In the genomic region with DNA sequence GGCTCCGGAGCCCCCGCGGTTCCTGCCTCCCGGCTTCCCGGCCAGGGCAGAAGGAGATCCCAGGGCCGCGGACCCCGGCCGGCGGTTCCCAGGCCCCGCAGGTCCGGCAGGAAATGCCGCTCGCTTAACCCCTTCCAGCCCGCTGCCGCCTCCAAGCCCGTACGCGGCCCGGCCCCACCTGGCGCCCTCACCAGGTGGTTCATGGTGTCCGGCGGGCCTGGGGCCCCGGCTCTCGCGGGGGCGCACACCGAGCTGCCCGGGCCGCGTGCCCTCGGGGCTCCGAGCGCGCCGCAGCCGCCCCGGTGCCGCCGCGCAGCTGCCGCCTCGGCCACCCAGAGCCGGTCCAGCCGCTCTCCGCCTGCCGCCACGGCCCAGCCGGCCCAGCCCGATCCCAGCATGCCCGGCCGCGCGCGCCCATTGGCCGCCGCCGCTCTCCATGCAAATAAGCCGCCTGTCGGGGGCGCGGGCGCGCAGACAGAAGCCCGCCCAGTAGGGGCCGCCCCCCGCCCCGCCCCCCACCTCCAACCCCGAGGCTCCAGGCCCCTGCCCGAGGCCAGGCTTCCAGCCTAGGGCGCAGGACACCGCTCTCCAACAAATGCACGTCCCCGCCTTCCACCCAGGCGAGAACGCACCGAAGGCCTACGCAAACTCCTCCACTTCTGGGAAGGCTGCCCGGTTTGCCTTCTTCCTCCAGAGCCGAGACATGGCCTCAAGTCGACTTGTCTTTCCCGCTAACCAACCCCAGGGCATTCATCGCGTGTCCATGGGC, we compare ENCODE assay signal across 9 cellular contexts. TPM values are rescaled to one million over a fixed set of nuclear protein-coding genes. Genes with fewer than 3 reads are reported as not detected.
DNase-seq lines count a peak whose midpoint lies in the region; ATAC-seq lines count a peak whose summit lies in the region.
"Had no signal": no experiment of that assay in that cellular context is flagged by ENCODE, and none has a peak within 500 bp of the region (broad histone marks: within the 10 kb centered on the region; RNA-seq: fewer than 3 reads in every experiment).

A gene with protein sequence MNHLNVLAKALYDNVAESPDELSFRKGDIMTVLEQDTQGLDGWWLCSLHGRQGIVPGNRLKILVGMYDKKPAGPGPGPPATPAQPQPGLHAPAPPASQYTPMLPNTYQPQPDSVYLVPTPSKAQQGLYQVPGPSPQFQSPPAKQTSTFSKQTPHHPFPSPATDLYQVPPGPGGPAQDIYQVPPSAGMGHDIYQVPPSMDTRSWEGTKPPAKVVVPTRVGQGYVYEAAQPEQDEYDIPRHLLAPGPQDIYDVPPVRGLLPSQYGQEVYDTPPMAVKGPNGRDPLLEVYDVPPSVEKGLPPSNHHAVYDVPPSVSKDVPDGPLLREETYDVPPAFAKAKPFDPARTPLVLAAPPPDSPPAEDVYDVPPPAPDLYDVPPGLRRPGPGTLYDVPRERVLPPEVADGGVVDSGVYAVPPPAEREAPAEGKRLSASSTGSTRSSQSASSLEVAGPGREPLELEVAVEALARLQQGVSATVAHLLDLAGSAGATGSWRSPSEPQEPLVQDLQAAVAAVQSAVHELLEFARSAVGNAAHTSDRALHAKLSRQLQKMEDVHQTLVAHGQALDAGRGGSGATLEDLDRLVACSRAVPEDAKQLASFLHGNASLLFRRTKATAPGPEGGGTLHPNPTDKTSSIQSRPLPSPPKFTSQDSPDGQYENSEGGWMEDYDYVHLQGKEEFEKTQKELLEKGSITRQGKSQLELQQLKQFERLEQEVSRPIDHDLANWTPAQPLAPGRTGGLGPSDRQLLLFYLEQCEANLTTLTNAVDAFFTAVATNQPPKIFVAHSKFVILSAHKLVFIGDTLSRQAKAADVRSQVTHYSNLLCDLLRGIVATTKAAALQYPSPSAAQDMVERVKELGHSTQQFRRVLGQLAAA (minus strand): TSS at position 345 of the 769 bp plus-strand sequence. CDS start 142 bp downstream, at position 203.

- in situ Hi-C loops in Caki2 (cut with HindIII; ENCODE audit: low pct_unique_long_range_greater_than_20kb, low sequenced_read_pairs): no loop called here

- ATAC-seq in GM18909 (IDR thresholded peaks at IDR 0.05; ENCODE audit: poor library complexity, unreplicated experiment) (peak; percentile 87), HG03097 (IDR thresholded peaks at IDR 0.05; ENCODE audit: low FRiP score, unreplicated experiment) (peak; percentile 65)

- peak within 1 kb of the TSS; percentile 86 for H3K4me3 ChIP-seq in iPS DF 6.9 (ENCODE audit: low read length)

- peaks cover 40% of the 10 kb centered on the region for H3K4me1 ChIP-seq in iPS DF 6.9 (ENCODE audit: control insufficient read depth, insufficient read depth, low read length)

- H3K9me3 ChIP-seq in iPS DF 6.9 (ENCODE audit: control insufficient read depth, insufficient read depth, low read length): no peaks in the 10 kb centered on the region
- H3K9me3 ChIP-seq: neutrophil had no signal

- peak within 1 kb of the TSS; percentile 72 for H3K27ac ChIP-seq in iPS DF 6.9 (ENCODE audit: low read length)
- H3K27ac ChIP-seq: neutrophil had no signal

- WGBS in iPS DF 6.9 (ENCODE audit: insufficient coverage, insufficient read length): no CpG with 5 or more reads among the region's 84 CpGs

- DNase-seq in Caki2 (ENCODE audit: low read depth) (peak; percentile 74), NCI-H774 (lab: John Stamatoyannopoulos, UW) (peak; percentile 50), brain pericyte (ENCODE audit: low read depth, low spot score) (peak; percentile 68), iPS DF 6.9 (ENCODE audit: low read depth, low spot score) (no peak), retina (peak; percentile 82)
- no peak for DNase-seq in activated CD8-positive, alpha-beta memory T cell treated with anti-CD3 and anti-CD28 coated beads, Interleukin-2, amount 50 U/mL, for 48 hours

- H3K27me3 ChIP-seq in iPS DF 6.9 (ENCODE audit: control insufficient read depth, insufficient read depth, low read length): no peaks in the 10 kb centered on the region

- H3K36me3 ChIP-seq in iPS DF 6.9 (ENCODE audit: control insufficient read depth, insufficient read depth, low read length): 0 out of 2 replicates have a peak, but pooled peaks cover 2% of the 10 kb centered on the region
- H3K36me3 ChIP-seq: neutrophil had no signal

RNA-seq across cellular contexts. Expression of the gene that starts here (rescaled TPM):
- total RNA-seq in Caki2 (2014; rRNA removed; shearing (Covaris generic); ENCODE audit: low replicate concordance): 85.7 and 94.2 TPM in 2 replicates

Comparison
In these comparisons a context has a peak if more than half of its experiments do, and no peak if none do; other contexts are left out.
1. DNase-seq: peak in Caki2 (single experiment), NCI-H774 (single experiment), brain pericyte (single experiment) and retina (single experiment); none in iPS DF 6.9 (single experiment) and activated CD8-positive, alpha-beta memory T cell treated with anti-CD3 and anti-CD28 coated beads, Interleukin-2, amount 50 U/mL, for 48 hours (single experiment).